ENCODE assay signal across 3 cellular contexts in the genomic region with DNA sequence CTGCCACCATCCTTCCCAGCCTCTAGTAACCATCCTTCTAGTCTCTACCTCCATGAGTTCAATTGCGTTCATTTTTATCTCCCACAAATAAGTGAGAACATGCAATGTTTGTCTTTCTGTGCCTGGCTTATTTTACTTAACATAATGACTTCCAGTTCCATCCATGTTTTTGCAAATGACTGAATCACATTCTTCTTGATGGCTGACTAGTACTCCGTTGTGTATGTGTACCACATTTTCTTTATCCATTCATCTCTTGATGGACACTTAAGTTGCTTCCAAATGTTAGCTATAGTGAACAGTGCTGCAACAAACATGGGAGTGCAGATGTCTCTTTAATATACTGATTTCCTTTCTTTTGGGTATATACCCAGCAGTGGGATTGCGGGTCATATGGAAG. TPM values are rescaled to one million over a fixed set of nuclear protein-coding genes. Genes with fewer than 3 reads are reported as not detected.
"Had no signal": no experiment of that assay in that cellular context is flagged by ENCODE, and none has a peak within 500 bp of the region (broad histone marks: within the 10 kb centered on the region; RNA-seq: fewer than 3 reads in every experiment).

No MANE protein-coding gene starts in this region.

RNA-seq across cellular contexts. Expression of a gene that starts 25.7 kb away (rescaled TPM):
- total RNA-seq: GM23248, GM23338, H9 had no signal
